In the genomic region with DNA sequence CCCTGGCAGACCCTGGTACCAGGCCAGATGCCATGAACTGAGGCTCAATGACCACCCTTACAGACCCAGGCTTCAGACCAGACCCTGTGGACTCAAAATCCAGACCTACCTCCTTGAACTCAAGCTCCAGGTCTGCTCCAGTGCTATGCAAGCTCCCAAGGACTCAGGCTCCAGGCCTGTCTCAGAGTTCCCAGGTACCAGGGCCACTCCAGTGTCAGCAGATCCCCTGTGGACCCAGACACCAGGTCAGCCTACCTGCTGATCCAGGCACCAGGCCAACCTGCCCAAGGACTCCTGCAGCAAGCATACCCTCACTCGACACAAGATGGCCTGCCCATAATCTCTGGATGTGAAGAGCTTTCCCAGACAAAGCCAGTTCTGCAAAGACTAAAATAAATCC, we compare ENCODE assay signal across 34 cellular contexts. TPM values are rescaled to one million over a fixed set of nuclear protein-coding genes. Genes with fewer than 3 reads are reported as not detected.
"Had no signal": no experiment of that assay in that cellular context is flagged by ENCODE, and none has a peak within 500 bp of the region (broad histone marks: within the 10 kb centered on the region; RNA-seq: fewer than 3 reads in every experiment).

No MANE protein-coding gene starts in this region.

- DNase-seq: activated effector memory CD4-positive, alpha-beta T cell treated with anti-CD3 and anti-CD28 coated beads, Interleukin-2, amount 50 U/mL, for 16 hours; activated effector memory CD4-positive, alpha-beta T cell treated with Interleukin-2 at 50 U/mL for 16 hours; activated gamma-delta T cell; activated gamma-delta T cell treated with Interleukin-2 at 50 U/mL for 16 hours; activated naive CD4-positive, alpha-beta T cell; activated naive CD4-positive, alpha-beta T cell treated with anti-CD3 and anti-CD28 coated beads for 36 hours; activated naive CD4-positive, alpha-beta T cell treated with anti-CD3 and anti-CD28 coated beads, Interleukin-2, amount 10 ng/mL, durations not matched to agents 7 days and 5 days; activated naive CD4-positive, alpha-beta T cell treated with anti-CD3 and anti-CD28 coated beads, Interleukin-2, amount 50 U/mL, for 16 hours; activated naive CD4-positive, alpha-beta T cell treated with Interleukin-2 at 50 U/mL for 16 hours; activated naive CD8-positive, alpha-beta T cell treated with anti-CD3 and anti-CD28 coated beads for 36 hours; activated naive CD8-positive, alpha-beta T cell treated with anti-CD3 and anti-CD28 coated beads, Interleukin-2, amount 10 ng/mL, durations not matched to agents 7 days and 5 days; activated naive CD8-positive, alpha-beta T cell treated with anti-CD3 and anti-CD28 coated beads, Interleukin-2, amount 50 U/mL, for 24 hours; activated T-cell treated with anti-CD3 and anti-CD28 coated beads for 4 hours; activated T-cell treated with anti-CD3 and anti-CD28 coated beads, Interleukin-2, amount 50 U/mL, for 1 hour; activated T-cell treated with anti-CD3 and anti-CD28 coated beads, Interleukin-2, amount 50 U/mL, for 24 hours; activated T-cell treated with anti-CD3 and anti-CD28 coated beads, Interleukin-2, amount 50 U/mL, for 4 hours; activated T-cell treated with anti-CD3 and anti-CD28 coated beads, Interleukin-2, amount 50 U/mL, for 48 hours; activated T-cell treated with anti-CD3 and anti-CD28 coated beads, Interleukin-2, amount 50 U/mL, for 72 hours; adrenal gland; amniotic stem cell; amygdala; anterior cingulate cortex; body of pancreas; brain microvascular endothelial cell; caudate nucleus; central memory CD4-positive, alpha-beta T cell; cerebellar nuclear complex had no signal

- ATAC-seq: activated naive CD4-positive, alpha-beta T cell treated with anti-CD3 and anti-CD28 coated beads, Interleukin-2, amount 50 U/mL, for 72 hours; activated naive CD8-positive, alpha-beta T cell treated with anti-CD3 and anti-CD28 coated beads, Interleukin-2, amount 50 U/mL, for 24 hours; activated T-cell treated with anti-CD3 and anti-CD28 coated beads, Interleukin-2, amount 50 U/mL, for 4 hours; activated T-cell treated with anti-CD3 and anti-CD28 coated beads, Interleukin-2, amount 50 U/mL, for 72 hours; activated T-helper 17 cell treated with anti-CD3 and anti-CD28 coated beads, Interleukin-2, amount 50 U/mL, for 72 hours; body of pancreas had no signal

- H3K4me3 ChIP-seq: adrenal gland, ascending aorta, body of pancreas, breast epithelium, cardiac muscle cell had no signal

- H3K27ac ChIP-seq: adrenal gland, ascending aorta, body of pancreas, brain microvascular endothelial cell, breast epithelium, cardiac muscle cell had no signal

- H3K36me3 ChIP-seq: adrenal gland, ascending aorta, brain microvascular endothelial cell, breast epithelium, cardiac muscle cell had no signal

- H3K9me3 ChIP-seq: adrenal gland, ascending aorta, body of pancreas, breast epithelium had no signal

- H3K27me3 ChIP-seq: ascending aorta, body of pancreas, brain microvascular endothelial cell, cardiac muscle cell had no signal

- H3K4me1 ChIP-seq: adrenal gland, ascending aorta, body of pancreas, breast epithelium had no signal

RNA-seq across cellular contexts. Expression of a gene that starts 44.7 kb away (rescaled TPM):
- total RNA-seq: activated T-helper 1 cell treated with anti-CD3 and anti-CD28 coated beads, Interleukin-12 subunit alpha, Interleukin-12 subunit beta, Interleukin-2, Interleukin-4 antibody, amounts not matched to agents 30 ng/mL and 10 ng/mL and 1 ng/mL, durations not matched to agents 14 hours and 24 hours and 36 hours; activated T-helper 2 cell treated with anti-CD3 and anti-CD28 coated beads, Interferon-gamma antibody, Interleukin-2, Interleukin-4, amounts not matched to agents 10 μg/mL and 5 μg/mL and 100 μg/mL, durations not matched to agents 14 hours and 24 hours and 36 hours had no signal
